In the genomic region with DNA sequence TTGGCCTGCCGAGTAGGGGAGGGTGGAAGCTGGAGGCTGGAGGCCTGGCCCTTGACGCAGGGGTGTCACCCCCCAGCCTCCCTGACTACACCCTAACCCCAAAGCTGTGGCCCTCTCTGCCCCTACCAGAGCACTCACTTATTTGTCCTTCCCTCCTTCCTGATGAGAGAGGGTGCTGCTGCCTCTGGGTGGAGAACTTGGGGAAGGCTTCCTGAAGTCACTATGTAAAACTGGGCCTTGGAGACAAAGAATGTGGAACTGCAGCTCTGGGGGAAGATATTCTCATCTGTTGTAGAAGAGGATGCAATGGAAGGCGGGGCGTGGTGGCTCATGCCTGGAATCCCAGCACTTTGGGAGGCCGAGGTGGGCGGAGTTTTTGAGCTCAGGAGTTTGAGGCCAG, we compare ENCODE assay signal across 15 cellular contexts.
"Had no signal": no experiment of that assay in that cellular context is flagged by ENCODE, and none has a peak within 500 bp of the region (broad histone marks: within the 10 kb centered on the region; RNA-seq: fewer than 3 reads in every experiment).

No MANE protein-coding gene starts in this region.

- H3K27ac ChIP-seq: hepatocyte, left lung, skin epidermis, stomach had no signal

- H3K9me3 ChIP-seq: left lung had no signal

- ATAC-seq: activated CD4-positive, alpha-beta T cell treated with anti-CD3 and anti-CD28 coated beads for 36 hours; activated T-cell treated with anti-CD3 and anti-CD28 coated beads, Interleukin-2, amount 50 U/mL, for 4 hours; left lung; stimulated activated effector memory CD8-positive, alpha-beta T cell treated with anti-CD3 and anti-CD28 coated beads, Interleukin-12 subunit alpha, Interleukin-12 subunit beta, amount 100 ng/mL, for 72 hours had no signal

- H3K4me3 ChIP-seq: hepatocyte, left lung, skin epidermis, stomach had no signal

- H3K4me1 ChIP-seq: left lung, stomach had no signal

- H3K27me3 ChIP-seq: hepatocyte had no signal

- H3K36me3 ChIP-seq: left lung, stomach had no signal

- DNase-seq: activated CD4-positive, alpha-beta T cell treated with anti-CD3 and anti-CD28 coated beads for 36 hours; activated CD4-positive, alpha-beta T cell treated with anti-CD3 and anti-CD28 coated beads, Interleukin-2, amount 50 U/mL, for 48 hours; activated effector memory CD4-positive, alpha-beta T cell treated with Interleukin-2 at 50 U/mL for 16 hours; activated T-cell treated with anti-CD3 and anti-CD28 coated beads, Interleukin-2, amount 50 U/mL, for 4 hours; effector memory CD4-positive, alpha-beta T cell; foreskin fibroblast; kidney; left lung; mammary epithelial cell; stimulated activated CD4-positive, alpha-beta T cell treated with anti-CD3 and anti-CD28 coated beads, Interleukin-4, amount 100 ng/mL, for 1 hour; stomach; trophoblast cell had no signal
